ENCODE assay signal across 8 cellular contexts in genomic region chr17:50541402-50541915, GRCh38. TPM values are rescaled to one million over a fixed set of nuclear protein-coding genes. Genes with fewer than 3 reads are reported as not detected.
DNase-seq lines count a peak whose midpoint lies in the region; ATAC-seq and TF ChIP-seq lines count a peak whose summit lies in the region.

No MANE protein-coding gene starts in this region.

- no peaks in the 10 kb centered on the region for H3K36me3 Mint-ChIP-seq in dendritic cell treated with granulocyte-macrophage colony-stimulating factor and Interleukin-4, amounts not matched to agents 40 ng/mL and 50 ng/mL, for 4 days (ENCODE audit: low read depth)
- no peaks in the 10 kb centered on the region for H3K36me3 Mint-ChIP-seq in neural crest cell (ENCODE audit: low read depth)

- no peaks in the 10 kb centered on the region for H3K27me3 ChIP-seq in BJ (ENCODE audit: control insufficient read depth, insufficient read depth, low read length)

- peaks cover 33% of the 10 kb centered on the region for H3K27me3 Mint-ChIP-seq in dendritic cell treated with granulocyte-macrophage colony-stimulating factor and Interleukin-4, amounts not matched to agents 40 ng/mL and 50 ng/mL, for 4 days
- peaks cover 9% of the 10 kb centered on the region for H3K27me3 Mint-ChIP-seq in neural crest cell (ENCODE audit: low read depth)

- CTCF ChIA-PET in BJ (lab: Yijun Ruan, JAX): interaction anchor here (0.7 to 4.1 kb wide), 12 partner anchors 8 to 154 kb away, joined by 3 to 21 read pairs (median 4); partner anchors contain the start of gene CACNA1G

- POLR2A ChIA-PET in BJ (lab: Charles Lee): no interaction called here

- H3K4me3 Mint-ChIP-seq in dendritic cell treated with granulocyte-macrophage colony-stimulating factor and Interleukin-4, amounts not matched to agents 40 ng/mL and 50 ng/mL, for 4 days: peak overlapping the region; percentile 90
- H3K4me3 Mint-ChIP-seq in neural crest cell: peak overlapping the region; percentile 85

- DNase-seq in BJ (ENCODE audit: low read depth) (no peak), LNCaP clone FGC (ENCODE audit: low read depth) (no peak), neural crest cell (ENCODE audit: low read depth, low spot score) (no peak), CD1c-positive myeloid dendritic cell (ENCODE audit: extremely low spot score) (no peak), NCI-H1092 treated with DMSO at 0.1 percent for 48 hours (lab: John Stamatoyannopoulos, UW) (no peak)

- no peak for ATAC-seq in GM21515 (IDR thresholded peaks at IDR 0.05; ENCODE audit: unreplicated experiment)
- no peak for ATAC-seq in GM18498 (IDR thresholded peaks at IDR 0.05; ENCODE audit: unreplicated experiment)

- H3K9me3 Mint-ChIP-seq in dendritic cell treated with granulocyte-macrophage colony-stimulating factor and Interleukin-4, amounts not matched to agents 40 ng/mL and 50 ng/mL, for 4 days: no peaks in the 10 kb centered on the region
- no peaks in the 10 kb centered on the region for H3K9me3 Mint-ChIP-seq in neural crest cell

- peaks cover 48% of the 10 kb centered on the region for H3K4me1 Mint-ChIP-seq in dendritic cell treated with granulocyte-macrophage colony-stimulating factor and Interleukin-4, amounts not matched to agents 40 ng/mL and 50 ng/mL, for 4 days (ENCODE audit: low read depth)
- peaks cover 29% of the 10 kb centered on the region for H3K4me1 Mint-ChIP-seq in neural crest cell

- no peak for TF ChIP-seq CTCF in BJ (IDR thresholded peaks at IDR 0.05; ENCODE audit: insufficient read depth, low read depth, low read length)
- no peak for TF ChIP-seq CTCF in LNCaP clone FGC (IDR thresholded peaks at IDR 0.05; ENCODE audit: control insufficient read depth, extremely low read depth, insufficient read depth)
- no peak for TF ChIP-seq CTCF in neural crest cell (conservative IDR thresholded peaks at IDR 0.05)

- intact Hi-C loops in dendritic cell treated with granulocyte-macrophage colony-stimulating factor and Interleukin-4, amounts not matched to agents 40 ng/mL and 50 ng/mL, for 4 days (cut with micrococcal nuclease): no loop called here

- H3K27ac Mint-ChIP-seq in dendritic cell treated with granulocyte-macrophage colony-stimulating factor and Interleukin-4, amounts not matched to agents 40 ng/mL and 50 ng/mL, for 4 days: peak overlapping the region; percentile 76
- H3K27ac Mint-ChIP-seq in neural crest cell (ENCODE audit: unreplicated experiment): no peak overlapping the region

- H3K4me3 ChIP-seq in BJ (ENCODE audit: low read depth, low read length) (peak overlapping the region; percentile 59), LNCaP clone FGC (ENCODE audit: low read depth, low read length) (peak overlapping the region; percentile 57)

- H3K36me3 ChIP-seq in BJ (ENCODE audit: control insufficient read depth, insufficient read depth, low read length): no peaks in the 10 kb centered on the region

RNA-seq across cellular contexts. Expression of gene SPATA20, which starts 5.5 kb away (rescaled TPM):
- 27.7 and 46.4 TPM in 2 replicates for polyA plus RNA-seq in BJ (2011; rRNA removed)
- 27.6 and 31.0 TPM in 2 replicates for polyA minus RNA-seq in BJ (2011; rRNA and poly(A)+ RNA removed)
- 24.4 and 25.8 TPM in 2 replicates for total RNA-seq in neural crest cell

RNA-seq across cellular contexts. Expression of gene EPN3, which starts 8.9 kb away (rescaled TPM):
- polyA plus RNA-seq in BJ (2011; rRNA removed): not detected in 2 replicates
- polyA minus RNA-seq in BJ (2011; rRNA and poly(A)+ RNA removed): not detected in 2 replicates
- 0.11 TPM in 1 of 2 replicates, not detected in the other for total RNA-seq in neural crest cell

RNA-seq across cellular contexts. Expression of gene CACNA1G, which starts 19.1 kb away (rescaled TPM):
- 0.01 and 0.02 TPM in 2 replicates for polyA plus RNA-seq in BJ (2011; rRNA removed)
- 0.05 and 0.43 TPM in 2 replicates for polyA minus RNA-seq in BJ (2011; rRNA and poly(A)+ RNA removed)
- 1.1 TPM in 2 replicates for total RNA-seq in neural crest cell

RNA-seq across cellular contexts. Expression of gene MYCBPAP, which starts 33.2 kb away (rescaled TPM):
- 0.54 and 0.67 TPM in 2 replicates for polyA plus RNA-seq in BJ (2011; rRNA removed)
- 0.10 and 0.14 TPM in 2 replicates for polyA minus RNA-seq in BJ (2011; rRNA and poly(A)+ RNA removed)
- total RNA-seq in neural crest cell: 1.2 and 1.7 TPM in 2 replicates
